26 cellular contexts compared by ENCODE assay signal in genomic region chr12:53766881-53767280, GRCh38. TPM values are rescaled to one million over a fixed set of nuclear protein-coding genes. Genes with fewer than 3 reads are reported as not detected.
"Had no signal": no experiment of that assay in that cellular context is flagged by ENCODE, and none has a peak within 500 bp of the region (broad histone marks: within the 10 kb centered on the region; RNA-seq: fewer than 3 reads in every experiment).

No MANE protein-coding gene starts in this region.

- H3K27ac Mint-ChIP-seq: activated CD4-positive, alpha-beta memory T cell treated with anti-CD3 and anti-CD28 coated beads for 36 hours; activated CD4-positive, alpha-beta T cell treated with anti-CD3 and anti-CD28 coated beads for 36 hours; activated CD8-positive, alpha-beta memory T cell treated with anti-CD3 and anti-CD28 coated beads, Interleukin-2, amount 10 ng/mL, durations not matched to agents 7 days and 5 days; activated naive CD4-positive, alpha-beta T cell treated with anti-CD3 and anti-CD28 coated beads, Interleukin-2, amount 10 ng/mL, durations not matched to agents 7 days and 5 days; activated naive CD8-positive, alpha-beta T cell treated with anti-CD3 and anti-CD28 coated beads, Interleukin-2, amount 50 U/mL, for 24 hours; activated T-helper 17 cell treated with anti-CD3 and anti-CD28 coated beads, Interleukin-2, amount 50 U/mL, for 72 hours; dendritic cell treated with granulocyte-macrophage colony-stimulating factor and Interleukin-4, amounts not matched to agents 40 ng/mL and 50 ng/mL, for 4 days; progenitor cell of endocrine pancreas; WTC11 had no signal

- H3K27ac ChIP-seq: breast epithelium, esophagus squamous epithelium, skin epidermis, tibial nerve had no signal

- H3K36me3 Mint-ChIP-seq: activated CD4-positive, alpha-beta memory T cell treated with anti-CD3 and anti-CD28 coated beads for 36 hours; activated CD8-positive, alpha-beta memory T cell treated with anti-CD3 and anti-CD28 coated beads, Interleukin-2, amount 10 ng/mL, durations not matched to agents 7 days and 5 days; activated naive CD4-positive, alpha-beta T cell treated with anti-CD3 and anti-CD28 coated beads, Interleukin-2, amount 10 ng/mL, durations not matched to agents 7 days and 5 days; WTC11 had no signal

- H3K9me3 Mint-ChIP-seq: activated CD4-positive, alpha-beta memory T cell treated with anti-CD3 and anti-CD28 coated beads for 36 hours; activated naive CD4-positive, alpha-beta T cell treated with anti-CD3 and anti-CD28 coated beads, Interleukin-2, amount 10 ng/mL, durations not matched to agents 7 days and 5 days; activated naive CD8-positive, alpha-beta T cell treated with anti-CD3 and anti-CD28 coated beads, Interleukin-2, amount 50 U/mL, for 24 hours; activated T-helper 17 cell treated with anti-CD3 and anti-CD28 coated beads, Interleukin-2, amount 50 U/mL, for 72 hours; dendritic cell treated with granulocyte-macrophage colony-stimulating factor and Interleukin-4, amounts not matched to agents 40 ng/mL and 50 ng/mL, for 4 days; WTC11 had no signal

- H3K4me3 Mint-ChIP-seq: activated CD4-positive, alpha-beta memory T cell treated with anti-CD3 and anti-CD28 coated beads for 36 hours; activated CD4-positive, alpha-beta T cell treated with anti-CD3 and anti-CD28 coated beads for 36 hours; activated CD8-positive, alpha-beta memory T cell treated with anti-CD3 and anti-CD28 coated beads, Interleukin-2, amount 10 ng/mL, durations not matched to agents 7 days and 5 days; activated naive CD4-positive, alpha-beta T cell treated with anti-CD3 and anti-CD28 coated beads, Interleukin-2, amount 10 ng/mL, durations not matched to agents 7 days and 5 days; activated naive CD8-positive, alpha-beta T cell treated with anti-CD3 and anti-CD28 coated beads, Interleukin-2, amount 50 U/mL, for 24 hours; activated T-helper 17 cell treated with anti-CD3 and anti-CD28 coated beads, Interleukin-2, amount 50 U/mL, for 72 hours; dendritic cell treated with granulocyte-macrophage colony-stimulating factor and Interleukin-4, amounts not matched to agents 40 ng/mL and 50 ng/mL, for 4 days; WTC11 had no signal

- H3K4me3 ChIP-seq: breast epithelium, esophagus squamous epithelium, skin epidermis, tibial nerve had no signal

- H3K4me1 Mint-ChIP-seq: activated CD4-positive, alpha-beta T cell treated with anti-CD3 and anti-CD28 coated beads for 36 hours; activated CD8-positive, alpha-beta memory T cell treated with anti-CD3 and anti-CD28 coated beads, Interleukin-2, amount 10 ng/mL, durations not matched to agents 7 days and 5 days; activated naive CD4-positive, alpha-beta T cell treated with anti-CD3 and anti-CD28 coated beads, Interleukin-2, amount 10 ng/mL, durations not matched to agents 7 days and 5 days; activated naive CD8-positive, alpha-beta T cell treated with anti-CD3 and anti-CD28 coated beads, Interleukin-2, amount 50 U/mL, for 24 hours; activated T-helper 17 cell treated with anti-CD3 and anti-CD28 coated beads, Interleukin-2, amount 50 U/mL, for 72 hours; WTC11 had no signal

- H3K4me1 ChIP-seq: breast epithelium, esophagus squamous epithelium had no signal

- H3K36me3 ChIP-seq: breast epithelium, esophagus squamous epithelium, tibial nerve had no signal

- ATAC-seq: activated CD4-positive, alpha-beta T cell treated with anti-CD3 and anti-CD28 coated beads for 36 hours; activated CD8-positive, alpha-beta memory T cell treated with anti-CD3 and anti-CD28 coated beads, Interleukin-2, amount 10 ng/mL, durations not matched to agents 7 days and 5 days; activated naive CD8-positive, alpha-beta T cell treated with anti-CD3 and anti-CD28 coated beads, Interleukin-2, amount 50 U/mL, for 24 hours; activated T-helper 17 cell treated with anti-CD3 and anti-CD28 coated beads, Interleukin-2, amount 50 U/mL, for 72 hours; stimulated activated naive CD8-positive, alpha-beta T cell treated with anti-CD3 and anti-CD28 coated beads, Interleukin-15, Interleukin-2, amounts not matched to agents 100 U/mL and 50 U/mL, for 24 hours had no signal

- DNase-seq: activated CD4-positive, alpha-beta memory T cell treated with anti-CD3 and anti-CD28 coated beads for 36 hours; activated CD4-positive, alpha-beta T cell treated with anti-CD3 and anti-CD28 coated beads for 36 hours; activated CD8-positive, alpha-beta memory T cell treated with anti-CD3 and anti-CD28 coated beads, Interleukin-2, amount 10 ng/mL, durations not matched to agents 7 days and 5 days; activated naive CD4-positive, alpha-beta T cell treated with anti-CD3 and anti-CD28 coated beads, Interleukin-2, amount 10 ng/mL, durations not matched to agents 7 days and 5 days; activated naive CD8-positive, alpha-beta T cell treated with anti-CD3 and anti-CD28 coated beads, Interleukin-2, amount 50 U/mL, for 24 hours; activated T-cell treated with anti-CD3 and anti-CD28 coated beads, Interleukin-2, amount 50 U/mL, for 1 hour; aorta; effector CD8-positive, alpha-beta T cell; esophagus squamous epithelium; foreskin melanocyte; kidney; occipital lobe; stimulated activated naive CD8-positive, alpha-beta T cell treated with anti-CD3 and anti-CD28 coated beads, Interleukin-15, Interleukin-2, amounts not matched to agents 100 U/mL and 50 U/mL, for 24 hours; T-helper 2 cell had no signal

- H3K9me3 ChIP-seq: breast epithelium, esophagus squamous epithelium, tibial nerve had no signal

RNA-seq across cellular contexts. Expression of gene CISTR, which starts 15.1 kb away (rescaled TPM):
- total RNA-seq: activated CD4-positive, alpha-beta memory T cell treated with anti-CD3 and anti-CD28 coated beads for 36 hours; activated CD4-positive, alpha-beta T cell treated with anti-CD3 and anti-CD28 coated beads for 36 hours; activated CD8-positive, alpha-beta memory T cell treated with anti-CD3 and anti-CD28 coated beads, Interleukin-2, amount 10 ng/mL, durations not matched to agents 7 days and 5 days; activated T-helper 17 cell treated with anti-CD3 and anti-CD28 coated beads, Interleukin-2, amount 50 U/mL, for 72 hours; aorta; breast epithelium; endothelial cell of umbilical vein; esophagus squamous epithelium; kidney; left lobe of liver; lung microvascular endothelial cell; myocyte; occipital lobe; progenitor cell of endocrine pancreas; tibial nerve had no signal
- polyA plus RNA-seq: aorta, endothelial cell of umbilical vein, neural cell had no signal
